21 cellular contexts compared by ENCODE assay signal in the genomic region with DNA sequence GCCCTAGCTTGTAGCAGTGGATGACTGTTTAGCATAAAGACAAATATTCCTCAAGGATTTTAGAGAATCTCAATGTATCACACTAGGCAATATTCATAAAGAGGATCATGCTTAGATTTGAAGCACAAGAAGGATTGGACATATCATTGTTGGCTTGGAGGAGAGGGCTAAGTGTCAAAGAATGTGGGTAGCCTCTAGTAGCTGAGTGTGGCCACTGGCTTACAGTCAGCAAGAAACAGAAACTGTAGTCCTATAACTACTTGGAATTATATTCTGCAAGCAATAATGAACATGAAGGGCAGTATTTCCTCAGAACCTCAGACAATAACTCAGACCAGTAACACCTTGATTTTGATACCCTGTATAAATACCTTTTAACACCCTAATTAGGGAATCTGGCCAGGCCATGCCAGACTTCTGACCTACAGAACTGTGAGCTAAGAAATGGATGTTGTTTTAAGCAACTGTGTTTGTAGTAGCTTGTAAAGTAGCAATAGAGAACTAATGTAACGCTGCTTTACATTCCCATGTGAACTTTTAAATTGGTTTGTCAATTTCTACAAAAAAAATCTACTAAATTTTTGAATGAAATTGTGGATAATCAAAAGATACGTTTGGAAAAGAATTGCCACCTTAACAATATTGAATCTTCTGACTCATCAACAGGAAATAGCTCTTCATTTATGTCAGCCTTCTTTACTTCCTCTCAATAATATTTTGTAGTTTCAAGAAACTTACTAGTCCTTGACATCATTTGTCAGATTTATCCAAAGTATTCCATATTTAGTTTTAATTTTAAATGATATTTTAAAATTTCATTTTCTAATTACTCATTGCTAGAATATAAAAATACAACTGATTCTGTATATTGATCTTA.
DNase-seq lines count a peak whose midpoint lies in the region; FAIRE-seq and TF ChIP-seq lines count a peak whose summit lies in the region.
"Had no signal": no experiment of that assay in that cellular context is flagged by ENCODE, and none has a peak within 500 bp of the region (broad histone marks: within the 10 kb centered on the region; RNA-seq: fewer than 3 reads in every experiment).

No MANE protein-coding gene starts in this region.

- no peaks in the 10 kb centered on the region for H3K79me2 ChIP-seq in trophoblast cell (ENCODE audit: control insufficient read depth, insufficient read depth, low read length, poor library complexity)

- H2BK12ac ChIP-seq in trophoblast cell (ENCODE audit: low read length), result peak overlapping the region; percentile 40

- H4K12ac ChIP-seq in trophoblast cell (ENCODE audit: low read depth, low read length), result no peak overlapping the region

- TF ChIP-seq CTCF in fibroblast of mammary gland (conservative IDR thresholded peaks at IDR 0.05; ENCODE audit: control insufficient read depth, insufficient read depth, low read depth, low read length), result no peak

- peak overlapping the region; percentile 63 for H2BK120ac ChIP-seq in trophoblast cell (ENCODE audit: insufficient read depth, low read length, poor library complexity)

- no peak overlapping the region for H3K9ac ChIP-seq in trophoblast cell (ENCODE audit: low read length)

- H3K9me3 Mint-ChIP-seq in CD4-positive, alpha-beta memory T cell, result peaks cover 0 to 18% (median 5%) of the 10 kb centered on the region in 8 donors
- H3K9me3 Mint-ChIP-seq: activated CD4-positive, alpha-beta T cell treated with anti-CD3 and anti-CD28 coated beads, Interleukin-2, amount 10 ng/mL, durations not matched to agents 24 days and 14 days had no signal

- H2AFZ ChIP-seq in trophoblast cell (ENCODE audit: insufficient read depth, low read length, poor library complexity), result no peak overlapping the region

- peaks cover 0 to 2% of the 10 kb centered on the region in 2 experiments for H3K4me1 ChIP-seq in trophoblast cell (ENCODE audit: control insufficient read depth in 1 of 2, insufficient read depth in 2 of 2, low read length in 2 of 2)
- no peaks in the 10 kb centered on the region for H3K4me1 ChIP-seq in CD4-positive, alpha-beta memory T cell (ENCODE audit: insufficient read depth, low read length)
- H3K4me1 ChIP-seq: HAP-1, heart left ventricle had no signal

- H3K27ac ChIP-seq in trophoblast cell (ENCODE audit: low read depth, low read length), result peak overlapping the region; percentile 79
- no peak overlapping the region for H3K27ac ChIP-seq in CD4-positive, alpha-beta memory T cell (ENCODE audit: low read depth, low read length)
- H3K27ac ChIP-seq: heart left ventricle, tibial artery had no signal

- no peaks in the 10 kb centered on the region for H3K27me3 ChIP-seq in trophoblast cell (ENCODE audit: insufficient read depth, low read length)
- no peaks in the 10 kb centered on the region for H3K27me3 ChIP-seq in H7 (ENCODE audit: control insufficient read depth, insufficient read depth, low read length)
- no peaks in the 10 kb centered on the region for H3K27me3 ChIP-seq in CD4-positive, alpha-beta memory T cell (ENCODE audit: insufficient read depth, low read length)
- H3K27me3 ChIP-seq: heart left ventricle, tibial artery had no signal

- H3K4me2 ChIP-seq in trophoblast cell (ENCODE audit: low read length), result no peak overlapping the region

- WGBS in trophoblast cell (ENCODE audit: extremely low coverage, insufficient coverage, insufficient read length), result no CpG with 5 or more reads among the region's 2 CpGs

- H3K14ac ChIP-seq in trophoblast cell (ENCODE audit: low read length), result no peak overlapping the region

- peak overlapping the region; percentile 47 for H4K8ac ChIP-seq in trophoblast cell (ENCODE audit: low read depth, low read length)

- no peak overlapping the region for H3K4ac ChIP-seq in trophoblast cell (ENCODE audit: low read depth, low read length)

- peaks cover 4% of the 10 kb centered on the region for H3K79me1 ChIP-seq in trophoblast cell (ENCODE audit: low read length)

- H3K4me3 ChIP-seq in fibroblast of mammary gland (ENCODE audit: control insufficient read depth, low read depth, low read length) (no peak overlapping the region), trophoblast cell (ENCODE audit: low read depth, low read length) (no peak overlapping the region), H7 (ENCODE audit: insufficient read depth, low read depth, low read length) (no peak overlapping the region)
- no peak overlapping the region for H3K4me3 ChIP-seq in CD4-positive, alpha-beta memory T cell (ENCODE audit: low read length in 2 of 2)
- H3K4me3 ChIP-seq: GM12878, HAP-1, heart left ventricle, tibial artery had no signal

- H3K9me3 ChIP-seq in trophoblast cell (ENCODE audit: insufficient read depth, low read depth, low read length), result no peaks in the 10 kb centered on the region
- H3K9me3 ChIP-seq in CD4-positive, alpha-beta memory T cell (ENCODE audit: control insufficient read depth in 1 of 2, low read length in 2 of 2), result no peaks in the 10 kb centered on the region

- POLR2A ChIA-PET in CD4-positive, alpha-beta memory T cell (lab: Charles Lee; ENCODE audit: partially characterized antibody), result interaction anchor here (0.6 kb wide), 1 partner anchor 217 kb away, joined by 4 read pairs; no protein-coding TSS in a partner anchor

- intact Hi-C loops in CD4-positive, alpha-beta memory T cell (cut with micrococcal nuclease), result no loop called here

- H2BK5ac ChIP-seq in trophoblast cell (ENCODE audit: low read depth, low read length, poor library complexity), result peak overlapping the region; percentile 52

- no peak overlapping the region for H3K4me3 Mint-ChIP-seq in CD4-positive, alpha-beta memory T cell
- H3K4me3 Mint-ChIP-seq: activated CD4-positive, alpha-beta T cell treated with anti-CD3 and anti-CD28 coated beads, Interleukin-2, amount 10 ng/mL, durations not matched to agents 24 days and 14 days; CD4-positive, CD25-positive, alpha-beta regulatory T cell had no signal

- H3K18ac ChIP-seq in trophoblast cell (ENCODE audit: low read length), result no peak overlapping the region

- H3K36me3 ChIP-seq in trophoblast cell (ENCODE audit: control insufficient read depth in 1 of 2, insufficient read depth in 2 of 2, low read length in 2 of 2), result no peaks in the 10 kb centered on the region
- no peaks in the 10 kb centered on the region for H3K36me3 ChIP-seq in H7 (replicated peaks; ENCODE audit: control insufficient read depth, insufficient read depth, low read length)
- no peaks in the 10 kb centered on the region for H3K36me3 ChIP-seq in CD4-positive, alpha-beta memory T cell (ENCODE audit: insufficient read depth, low read length)
- H3K36me3 ChIP-seq: HAP-1, heart left ventricle, tibial artery had no signal

- no peak for TF ChIP-seq POLR2A in H54 (IDR thresholded peaks at IDR 0.05; ENCODE audit: low read depth, low read length)

- no peak for DNase-seq in H54 (ENCODE audit: insufficient read length, low spot score)
- DNase-seq in RPMI7951 (ENCODE audit: low read depth), result peak; percentile 41
- DNase-seq in fibroblast of mammary gland (ENCODE audit: low read depth), result peak; percentile 19
- DNase-seq in trophoblast cell, result no peak
- DNase-seq in cortex of kidney (lab: John Stamatoyannopoulos, UW), result no peak
- no peak for DNase-seq in H7
- DNase-seq in DMS79 (lab: John Stamatoyannopoulos, UW), result no peak
- no peak for DNase-seq in CD4-positive, alpha-beta memory T cell
- DNase-seq: activated CD4-positive, alpha-beta T cell treated with anti-CD3 and anti-CD28 coated beads, Interleukin-2, amount 10 ng/mL, durations not matched to agents 24 days and 14 days; activated naive CD4-positive, alpha-beta T cell treated with anti-CD3 and anti-CD28 coated beads, Interleukin-2, amount 50 U/mL, for 16 hours; activated T-cell treated with anti-CD3 and anti-CD28 coated beads for 4 hours; caudate nucleus; CD4-positive, CD25-positive, alpha-beta regulatory T cell; heart left ventricle; Karpas-422; NCI-H1436 treated with DMSO at 0.1 percent for 48 hours; NCI-H345; SIG-M5; tibial artery had no signal

- H2AK5ac ChIP-seq in trophoblast cell (ENCODE audit: low read length), result no peak overlapping the region

- H3K4me1 Mint-ChIP-seq in CD4-positive, alpha-beta memory T cell, result peaks cover 0 to 4% (median 1%) of the 10 kb centered on the region in 4 donors
- H3K4me1 Mint-ChIP-seq: activated CD4-positive, alpha-beta T cell treated with anti-CD3 and anti-CD28 coated beads, Interleukin-2, amount 10 ng/mL, durations not matched to agents 24 days and 14 days had no signal

- peak; percentile 43 for FAIRE-seq in H54 (lab: Jason Lieb, UNC)
- FAIRE-seq: GM12878 had no signal

- no peaks in the 10 kb centered on the region for H3K27me3 Mint-ChIP-seq in CD4-positive, alpha-beta memory T cell
- H3K27me3 Mint-ChIP-seq: activated CD4-positive, alpha-beta T cell treated with anti-CD3 and anti-CD28 coated beads, Interleukin-2, amount 10 ng/mL, durations not matched to agents 24 days and 14 days; CD4-positive, CD25-positive, alpha-beta regulatory T cell had no signal

- no peak overlapping the region for H3K27ac Mint-ChIP-seq in CD4-positive, alpha-beta memory T cell
- H3K27ac Mint-ChIP-seq: activated CD4-positive, alpha-beta T cell treated with anti-CD3 and anti-CD28 coated beads, Interleukin-2, amount 10 ng/mL, durations not matched to agents 24 days and 14 days had no signal

- H4K91ac ChIP-seq in trophoblast cell (ENCODE audit: low read depth, low read length), result peak overlapping the region; percentile 11

- no peak overlapping the region for H3K23ac ChIP-seq in trophoblast cell (ENCODE audit: low read length)

- no peaks in the 10 kb centered on the region for H3K36me3 Mint-ChIP-seq in CD4-positive, alpha-beta memory T cell
- H3K36me3 Mint-ChIP-seq: CD4-positive, CD25-positive, alpha-beta regulatory T cell had no signal

- CTCF ChIA-PET in CD4-positive, alpha-beta memory T cell (lab: Charles Lee; ENCODE audit: partially characterized antibody), result interaction anchor here (1.3 kb wide), 1 partner anchor 11 kb away, joined by 4 read pairs; no protein-coding TSS in a partner anchor

Comparison
In these comparisons a context has a peak if more than half of its experiments do, and no peak if none do; other contexts are left out.
1. DNase-seq: peak in RPMI7951 (single experiment) and fibroblast of mammary gland (single experiment); none in H54 (single experiment), trophoblast cell (0 of 2), cortex of kidney (single experiment), H7 (single experiment), DMS79 (single experiment) and CD4-positive, alpha-beta memory T cell (0 of 5).